ENCODE assay signal across 13 cellular contexts in genomic region chr2:177289824-177290632, GRCh38. TPM values are rescaled to one million over a fixed set of nuclear protein-coding genes. Genes with fewer than 3 reads are reported as not detected.
A peak's percentile ranks its signal among the peaks of the same experiment; 100 is the strongest.
DNase-seq lines count a peak whose midpoint lies in the region; ATAC-seq and TF ChIP-seq lines count a peak whose summit lies in the region.
"Had no signal": no experiment of that assay in that cellular context is flagged by ENCODE, and none has a peak within 500 bp of the region (broad histone marks: within the 10 kb centered on the region; RNA-seq: fewer than 3 reads in every experiment).

No MANE protein-coding gene starts in this region.

- TF ChIP-seq CTCF in chondrocyte (IDR thresholded peaks at IDR 0.05) = no peak
- no peak for TF ChIP-seq CTCF in tibial artery (IDR thresholded peaks at IDR 0.05)

- H3K36me3 ChIP-seq in tibial artery = peaks cover 0 to 4% (median 0%) of the 10 kb centered on the region in 3 donors

- no peaks in the 10 kb centered on the region for H3K9me3 Mint-ChIP-seq in natural killer cell treated with Interleukin-12 subunit alpha and Interleukin-12 subunit beta and Interleukin-15 and Interleukin-18, amount 100 ng/mL, for 72 hours
- H3K9me3 Mint-ChIP-seq in chondrocyte (ENCODE audit: low read depth) = no peaks in the 10 kb centered on the region

- H3K4me1 ChIP-seq in tibial artery = peaks cover 0 to 2% (median 0%) of the 10 kb centered on the region in 4 donors
- H3K4me1 ChIP-seq: A549 had no signal

- no peak overlapping the region for H3K4me3 ChIP-seq in tibial artery
- H3K4me3 ChIP-seq: A549, skin epidermis had no signal

- intact Hi-C loops in tibial artery (cut with DNase I; ENCODE audit: low total_unique reads) = no loop called here

- no peaks in the 10 kb centered on the region for H3K36me3 Mint-ChIP-seq in natural killer cell treated with Interleukin-12 subunit alpha and Interleukin-12 subunit beta and Interleukin-15 and Interleukin-18, amount 100 ng/mL, for 72 hours
- H3K36me3 Mint-ChIP-seq in chondrocyte (ENCODE audit: low read depth) = peaks cover 2% of the 10 kb centered on the region

- peak overlapping the region; percentile 65 to 82 for H3K27ac Mint-ChIP-seq in natural killer cell treated with Interleukin-12 subunit alpha and Interleukin-12 subunit beta and Interleukin-15 and Interleukin-18, amount 100 ng/mL, for 72 hours
- H3K27ac Mint-ChIP-seq in chondrocyte (ENCODE audit: unreplicated experiment) = no peak overlapping the region

- peak; percentile 51 to 56 for ATAC-seq in activated CD4-positive, CD25-positive, alpha-beta regulatory T cell treated with anti-CD3 and anti-CD28 coated beads, Interleukin-2, amount 50 U/mL, for 24 hours
- peak; percentile 78 for ATAC-seq in HG03575 (IDR thresholded peaks at IDR 0.05; ENCODE audit: extremely low read depth, insufficient number of reproducible peaks, low FRiP score, unreplicated experiment)
- ATAC-seq in natural killer cell treated with Interleukin-12 subunit alpha and Interleukin-12 subunit beta and Interleukin-15 and Interleukin-18, amount 100 ng/mL, for 72 hours = peak; percentile 66 to 70
- ATAC-seq: A549, left ventricle myocardium superior had no signal

- no peak for DNase-seq in activated CD4-positive, CD25-positive, alpha-beta regulatory T cell treated with anti-CD3 and anti-CD28 coated beads, Interleukin-2, amount 50 U/mL, for 72 hours
- peak; percentile 22 for DNase-seq in H4 (ENCODE audit: low spot score)
- no peak for DNase-seq in natural killer cell treated with Interleukin-12 subunit alpha and Interleukin-12 subunit beta and Interleukin-15 and Interleukin-18, amount 100 ng/mL, for 72 hours (ENCODE audit: low spot score)
- no peak for DNase-seq in chondrocyte (ENCODE audit: low spot score)
- DNase-seq in NCI-H526 treated with DMSO at 0.1 percent for 48 hours (lab: John Stamatoyannopoulos, UW) = no peak
- no peak for DNase-seq in tibial artery
- DNase-seq: effector memory CD4-positive, alpha-beta T cell; left ventricle myocardium superior; NCI-H2227 treated with DMSO at 0.1 percent for 48 hours had no signal

- H3K9me3 ChIP-seq in tibial artery = no peaks in the 10 kb centered on the region
- H3K9me3 ChIP-seq: A549 had no signal

- H3K4me1 Mint-ChIP-seq in natural killer cell treated with Interleukin-12 subunit alpha and Interleukin-12 subunit beta and Interleukin-15 and Interleukin-18, amount 100 ng/mL, for 72 hours (ENCODE audit: low read depth in 2 of 2) = peaks cover 20 to 32% of the 10 kb centered on the region in 2 donors
- H3K4me1 Mint-ChIP-seq in chondrocyte (ENCODE audit: low read depth) = no peaks in the 10 kb centered on the region

- peaks cover 0 to under 1% of the 10 kb centered on the region in 2 donors for H3K27me3 Mint-ChIP-seq in natural killer cell treated with Interleukin-12 subunit alpha and Interleukin-12 subunit beta and Interleukin-15 and Interleukin-18, amount 100 ng/mL, for 72 hours
- H3K27me3 Mint-ChIP-seq in chondrocyte (ENCODE audit: low read depth) = no peaks in the 10 kb centered on the region

- no peaks in the 10 kb centered on the region for H3K27me3 ChIP-seq in tibial artery

- no peak overlapping the region for H3K27ac ChIP-seq in tibial artery
- H3K27ac ChIP-seq: A549 had no signal

- H3K4me3 Mint-ChIP-seq in natural killer cell treated with Interleukin-12 subunit alpha and Interleukin-12 subunit beta and Interleukin-15 and Interleukin-18, amount 100 ng/mL, for 72 hours = peak overlapping the region; percentile 65
- H3K4me3 Mint-ChIP-seq in chondrocyte (ENCODE audit: unreplicated experiment) = no peak overlapping the region

RNA-seq across cellular contexts. Expression of gene NFE2L2, which starts 25.5 kb away (rescaled TPM):
- total RNA-seq in H4 (2014; rRNA removed; shearing (Covaris generic)) = 116 and 128 TPM in 2 replicates
- 10 to 100 TPM; 71.2 to 96.6 TPM for total RNA-seq in natural killer cell treated with Interleukin-12 subunit alpha and Interleukin-12 subunit beta and Interleukin-15 and Interleukin-18, amount 100 ng/mL, for 72 hours
- total RNA-seq in chondrocyte = 65.7 to 88.2 TPM (median 86.8 TPM) in 3 replicates
